ENCODE assay signal across 2 cellular contexts in the genomic region with DNA sequence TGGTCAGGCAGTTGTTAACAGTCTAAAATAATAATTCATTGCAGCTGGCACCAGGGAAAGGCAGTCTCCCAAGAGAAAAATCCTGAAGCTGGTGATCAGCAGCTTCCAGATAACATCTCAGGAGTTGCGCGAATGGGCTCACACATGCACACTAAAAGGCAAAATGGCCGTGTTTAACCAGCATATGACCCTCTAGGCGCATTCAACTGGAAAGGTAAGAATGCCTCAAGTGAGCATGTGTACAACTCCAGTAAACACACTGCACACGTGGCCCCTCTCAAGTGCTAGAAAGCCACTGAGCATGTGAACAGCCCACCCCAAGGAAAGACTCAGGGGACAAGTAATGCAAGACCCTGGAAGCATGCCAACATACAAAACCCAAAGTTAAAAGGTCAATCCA.
TF ChIP-seq lines count a peak whose summit lies in the region.

No MANE protein-coding gene starts in this region.

TF ChIP-seq in HepG2, 621 proteins besides CTCF, POLR2A, EP300 and RAD21:
- TF ChIP-seq ZNF264 (CRISPR knock-in tag; IDR thresholded peaks at IDR 0.05) (no peak), HMGA1 (CRISPR knock-in tag; conservative IDR thresholded peaks at IDR 0.05) (no peak), KLF16 (CRISPR knock-in tag; IDR thresholded peaks at IDR 0.05) (no peak), GTF3A (CRISPR knock-in tag; conservative IDR thresholded peaks at IDR 0.05) (no peak), AKAP8 (CRISPR knock-in tag; IDR thresholded peaks at IDR 0.05) (no peak)
- TF ChIP-seq, protein P1, sequence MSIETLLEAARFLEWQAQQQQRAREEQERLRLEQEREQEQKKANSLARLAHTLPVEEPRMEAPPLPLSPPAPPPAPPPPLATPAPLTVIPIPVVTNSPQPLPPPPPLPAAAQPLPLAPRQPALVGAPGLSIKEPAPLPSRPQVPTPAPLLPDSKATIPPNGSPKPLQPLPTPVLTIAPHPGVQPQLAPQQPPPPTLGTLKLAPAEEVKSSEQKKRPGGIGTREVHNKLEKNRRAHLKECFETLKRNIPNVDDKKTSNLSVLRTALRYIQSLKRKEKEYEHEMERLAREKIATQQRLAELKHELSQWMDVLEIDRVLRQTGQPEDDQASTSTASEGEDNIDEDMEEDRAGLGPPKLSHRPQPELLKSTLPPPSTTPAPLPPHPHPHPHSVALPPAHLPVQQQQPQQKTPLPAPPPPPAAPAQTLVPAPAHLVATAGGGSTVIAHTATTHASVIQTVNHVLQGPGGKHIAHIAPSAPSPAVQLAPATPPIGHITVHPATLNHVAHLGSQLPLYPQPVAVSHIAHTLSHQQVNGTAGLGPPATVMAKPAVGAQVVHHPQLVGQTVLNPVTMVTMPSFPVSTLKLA (IDR thresholded peaks at IDR 0.05), result peak; percentile 53; the same call in 1 of the 2 replicates

TF ChIP-seq in K562, 482 proteins besides CTCF, POLR2A, EP300 and RAD21:
- 0 out of 2 replicates have a peak, but pooled peaks have one; percentile 7 for TF ChIP-seq NFIC (IDR thresholded peaks at IDR 0.05)
- TF ChIP-seq PHF8 (IDR thresholded peaks at IDR 0.05; ENCODE audit: borderline replicate concordance, low read length), result no peak
- no peak for TF ChIP-seq RFX5 (IDR thresholded peaks at IDR 0.05; ENCODE audit: low read depth, low read length)
- no peak for TF ChIP-seq PTRF (tag; IDR thresholded peaks at IDR 0.05)
- TF ChIP-seq, protein P2, sequence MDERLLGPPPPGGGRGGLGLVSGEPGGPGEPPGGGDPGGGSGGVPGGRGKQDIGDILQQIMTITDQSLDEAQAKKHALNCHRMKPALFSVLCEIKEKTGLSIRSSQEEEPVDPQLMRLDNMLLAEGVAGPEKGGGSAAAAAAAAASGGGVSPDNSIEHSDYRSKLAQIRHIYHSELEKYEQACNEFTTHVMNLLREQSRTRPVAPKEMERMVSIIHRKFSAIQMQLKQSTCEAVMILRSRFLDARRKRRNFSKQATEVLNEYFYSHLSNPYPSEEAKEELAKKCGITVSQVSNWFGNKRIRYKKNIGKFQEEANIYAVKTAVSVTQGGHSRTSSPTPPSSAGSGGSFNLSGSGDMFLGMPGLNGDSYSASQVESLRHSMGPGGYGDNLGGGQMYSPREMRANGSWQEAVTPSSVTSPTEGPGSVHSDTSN (CRISPR knock-in tag; IDR thresholded peaks at IDR 0.05; ENCODE audit: low read depth), result no peak
- TF ChIP-seq, protein P2 (tag; conservative IDR thresholded peaks at IDR 0.05; ENCODE audit: low read depth), result no peak
